Comparison of ENCODE assay signal across 16 cellular contexts in the genomic region with DNA sequence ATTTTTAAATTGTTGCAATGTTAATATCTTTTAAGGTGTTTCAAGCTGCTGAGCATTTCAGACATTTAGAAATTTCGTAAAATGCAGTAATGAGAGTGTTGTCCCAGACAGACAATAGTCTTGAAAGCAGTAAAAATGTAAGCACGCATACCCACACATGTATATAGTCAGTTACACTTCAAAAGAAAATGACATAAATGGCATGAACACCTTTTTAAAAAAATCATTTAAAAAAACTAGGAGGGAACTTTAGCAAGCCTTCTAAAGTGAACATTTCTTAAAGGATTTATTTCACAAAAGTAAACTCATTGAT. TPM values are rescaled to one million over a fixed set of nuclear protein-coding genes. Genes with fewer than 3 reads are reported as not detected.
DNase-seq lines count a peak whose midpoint lies in the region; ATAC-seq and TF ChIP-seq lines count a peak whose summit lies in the region.
"Had no signal": no experiment of that assay in that cellular context is flagged by ENCODE, and none has a peak within 500 bp of the region (broad histone marks: within the 10 kb centered on the region; RNA-seq: fewer than 3 reads in every experiment).

No MANE protein-coding gene starts in this region.

- H3K79me1 ChIP-seq in IMR-90 (ENCODE audit: low read depth in 1 of 2, low read length in 2 of 2) = peaks cover 29 to 55% of the 10 kb centered on the region in 2 experiments

- H2AFZ ChIP-seq in IMR-90 (replicated peaks; ENCODE audit: low read length, poor library complexity) = no peak overlapping the region

- no peaks in the 10 kb centered on the region for H3K36me3 ChIP-seq in IMR-90 (ENCODE audit: control insufficient read depth, insufficient read depth, low read length)
- no peaks in the 10 kb centered on the region for H3K36me3 ChIP-seq in gastrocnemius medialis
- H3K36me3 ChIP-seq in uterus = no peaks in the 10 kb centered on the region
- no peaks in the 10 kb centered on the region for H3K36me3 ChIP-seq in right lobe of liver
- H3K36me3 ChIP-seq: BLaER1 treated with 17β-estradiol and CSF1 and Interleukin-3, amounts not matched to agents 10 nM and 100 nM had no signal

- CTCF ChIA-PET in IMR-90 (lab: Yijun Ruan, JAX) = interaction anchor here (0.6 to 1.5 kb wide), 2 partner anchors 38 to 186 kb away, joined by 3 read pairs; no protein-coding TSS in a partner anchor

- no peak for DNase-seq in IMR-90
- DNase-seq in gastrocnemius medialis = no peak
- DNase-seq in uterus = no peak
- DNase-seq in KBM-7 = no peak
- DNase-seq in right lobe of liver = no peak
- DNase-seq: 8988T; AML-193; CD4-positive, alpha-beta T cell; CD8-positive, alpha-beta T cell; COR-L47; DMS 273 treated with DMSO at 0.1 percent for 48 hours; DMS79 treated with DMSO at 0.1 percent for 48 hours; GF-D8 had no signal

- no peak overlapping the region for H2BK5ac ChIP-seq in IMR-90 (ENCODE audit: low read depth, low read length, poor library complexity, severe bottlenecking)

- H2BK20ac ChIP-seq in IMR-90 (ENCODE audit: low read depth, low read length) = no peak overlapping the region

- H2BK120ac ChIP-seq in IMR-90 (ENCODE audit: low read depth, low read length) = no peak overlapping the region

- no peaks in the 10 kb centered on the region; the same call in 1 of the 2 replicates for H3K9me1 ChIP-seq in IMR-90 (ENCODE audit: insufficient read depth, low read length)

- H2AK9ac ChIP-seq in IMR-90 (replicated peaks; ENCODE audit: low read depth, low read length, poor library complexity) = no peak overlapping the region

- no peak overlapping the region for H2AK5ac ChIP-seq in IMR-90 (ENCODE audit: low read depth, low read length)

- TF ChIP-seq CTCF in IMR-90 (conservative IDR thresholded peaks at IDR 0.05; ENCODE audit: low read depth, low read length) (no peak), gastrocnemius medialis (IDR thresholded peaks at IDR 0.05 in 4 of 5, conservative IDR thresholded peaks at IDR 0.05 in 1 of 5) (no peak), uterus (IDR thresholded peaks at IDR 0.05) (no peak), right lobe of liver (IDR thresholded peaks at IDR 0.05) (no peak)

- peak overlapping the region; percentile 27; the same call in 1 of the 3 replicates for H2BK15ac ChIP-seq in IMR-90 (ENCODE audit: low read depth, low read length)

- no TSS peak for BruUV-seq in IMR-90 (replicated peaks; lab: Mats Ljungman, UMichigan)

- in situ Hi-C loops in IMR-90 (cut with MboI; ENCODE audit: low sequenced_read_pairs) = no loop called here
- in situ Hi-C loops in gastrocnemius medialis (cut with MboI; ENCODE audit: low sequenced_read_pairs in 4 of 4) = no loop called here
- in situ Hi-C loops in KBM-7 (cut with MboI; ENCODE audit: low pct_unique_long_range_greater_than_20kb, low sequenced_read_pairs) = no loop called here

- WGBS in IMR-90 (ENCODE audit: extremely low coverage in 2 of 2, insufficient read length in 1 of 2), 2 experiments = no CpG with 5 or more reads among the region's 2 CpGs
- 80% methylated on average over 2 of the region's 2 CpGs for WGBS in right lobe of liver (ENCODE audit: insufficient coverage, low coverage, low lambda C conversion rate, missing lambda C conversion rate)

- dilution Hi-C loops in IMR-90 (cut with HindIII; ENCODE audit: low sequenced_read_pairs, unreplicated experiment) = no loop called here

- H3K4me3 ChIP-seq in IMR-90 (ENCODE audit: insufficient read depth, low read depth, low read length) = no peak overlapping the region
- H3K4me3 ChIP-seq in gastrocnemius medialis = no peak overlapping the region
- no peak overlapping the region for H3K4me3 ChIP-seq in uterus
- no peak overlapping the region for H3K4me3 ChIP-seq in right lobe of liver
- H3K4me3 ChIP-seq: BLaER1 treated with 17β-estradiol and CSF1 and Interleukin-3, amounts not matched to agents 10 nM and 100 nM had no signal

- no peak overlapping the region for H3K23ac ChIP-seq in IMR-90 (ENCODE audit: low read depth, low read length)

- no peak overlapping the region for H3K56ac ChIP-seq in IMR-90 (ENCODE audit: extremely low read depth, insufficient read depth, low read length)

- H3K4me2 ChIP-seq in IMR-90 (ENCODE audit: low read depth, low read length) = no peak overlapping the region
- H3K4me2 ChIP-seq: BLaER1 treated with 17β-estradiol and CSF1 and Interleukin-3, amounts not matched to agents 10 nM and 100 nM had no signal

- POLR2A ChIA-PET in IMR-90 (lab: Charles Lee; ENCODE audit: unreplicated experiment) = interaction anchor here (0.5 kb wide), 1 partner anchor 89 kb away, joined by 5 read pairs; the partner anchor contains the start of gene ING3

- H3K27me3 ChIP-seq in IMR-90 (ENCODE audit: control insufficient read depth, insufficient read depth, low read length) = no peaks in the 10 kb centered on the region
- H3K27me3 ChIP-seq in gastrocnemius medialis = no peaks in the 10 kb centered on the region
- H3K27me3 ChIP-seq in uterus = no peaks in the 10 kb centered on the region
- no peaks in the 10 kb centered on the region for H3K27me3 ChIP-seq in right lobe of liver
- H3K27me3 ChIP-seq: BLaER1 treated with 17β-estradiol and CSF1 and Interleukin-3, amounts not matched to agents 10 nM and 100 nM had no signal

- no peak overlapping the region for H4K8ac ChIP-seq in IMR-90 (ENCODE audit: low read depth in 2 of 2, low read length in 2 of 2)

- no peak overlapping the region for H3K18ac ChIP-seq in IMR-90 (ENCODE audit: low read depth, low read length)

- H4K91ac ChIP-seq in IMR-90 (ENCODE audit: insufficient read depth, low read depth, low read length) = no peak overlapping the region

- no peak overlapping the region for H3K14ac ChIP-seq in IMR-90 (replicated peaks; ENCODE audit: low read depth, low read length)

- TF ChIP-seq POLR2A in IMR-90 (IDR thresholded peaks at IDR 0.05; ENCODE audit: low read depth, low read length) = no peak
- TF ChIP-seq POLR2A in gastrocnemius medialis (IDR thresholded peaks at IDR 0.05) = no peak
- TF ChIP-seq POLR2A in uterus (IDR thresholded peaks at IDR 0.05) = no peak
- TF ChIP-seq POLR2A in right lobe of liver (IDR thresholded peaks at IDR 0.05) = no peak

- intact Hi-C loops in IMR-90 (cut with micrococcal nuclease) (no loop called here), gastrocnemius medialis (cut with DNase I; ENCODE audit: low total_unique reads) (no loop called here), uterus (cut with DNase I; ENCODE audit: low total_unique reads) (no loop called here), right lobe of liver (cut with DNase I) (no loop called here)

- H3K9me3 ChIP-seq in IMR-90 (ENCODE audit: control insufficient read depth, insufficient read depth, low read length) (no peaks in the 10 kb centered on the region), gastrocnemius medialis (no peaks in the 10 kb centered on the region), uterus (no peaks in the 10 kb centered on the region), right lobe of liver (no peaks in the 10 kb centered on the region)
- H3K9me3 ChIP-seq: BLaER1 treated with 17β-estradiol and CSF1 and Interleukin-3, amounts not matched to agents 10 nM and 100 nM had no signal

- H3K27ac ChIP-seq in IMR-90 (ENCODE audit: insufficient read depth, low read length) (no peak overlapping the region), gastrocnemius medialis (peak overlapping the region in 3 of 4 donors; percentile 82 to 86 (median 86)), uterus (peak overlapping the region; percentile 37 to 39), right lobe of liver (no peak overlapping the region)
- H3K27ac ChIP-seq: BLaER1 treated with 17β-estradiol and CSF1 and Interleukin-3, amounts not matched to agents 10 nM and 100 nM; C4-2B had no signal

- no peaks in the 10 kb centered on the region for H4K20me1 ChIP-seq in IMR-90 (ENCODE audit: insufficient read depth, low read length)
- H4K20me1 ChIP-seq: BLaER1 treated with 17β-estradiol and CSF1 and Interleukin-3, amounts not matched to agents 10 nM and 100 nM had no signal

- no peak overlapping the region for H3K4ac ChIP-seq in IMR-90 (ENCODE audit: low read depth, low read length)

- H3K4me1 ChIP-seq in IMR-90 (ENCODE audit: control insufficient read depth, insufficient read depth, low read length) (no peaks in the 10 kb centered on the region), gastrocnemius medialis (peaks cover 47 to 62% of the 10 kb centered on the region in 2 donors), uterus (peaks cover 0 to 3% of the 10 kb centered on the region in 2 donors), right lobe of liver (peaks cover 0 to 8% (median under 1%) of the 10 kb centered on the region in 4 donors)

- ATAC-seq in IMR-90 (ENCODE audit: low read depth) = no peak
- no peak for ATAC-seq in gastrocnemius medialis
- no peak for ATAC-seq in right lobe of liver
- no peak for ATAC-seq in GM18867 (IDR thresholded peaks at IDR 0.05; ENCODE audit: unreplicated experiment)
- ATAC-seq: CD8-positive, alpha-beta T cell had no signal

- H4K5ac ChIP-seq in IMR-90 (ENCODE audit: low read depth, low read length) = no peak overlapping the region

- no peak for TF ChIP-seq RAD21 in IMR-90 (IDR thresholded peaks at IDR 0.05; ENCODE audit: low read length)

- H3K9ac ChIP-seq in IMR-90 (ENCODE audit: low read depth, low read length) = no peak overlapping the region
- H3K9ac ChIP-seq: BLaER1 treated with 17β-estradiol and CSF1 and Interleukin-3, amounts not matched to agents 10 nM and 100 nM had no signal

TF ChIP-seq in IMR-90, 13 proteins besides CTCF, POLR2A, EP300 and RAD21 (continues in another document):
- TF ChIP-seq CHD1 (IDR thresholded peaks at IDR 0.05; ENCODE audit: low read depth, low read length) (no peak), BHLHE40 (IDR thresholded peaks at IDR 0.05; ENCODE audit: low read depth, low read length) (no peak)
- TF ChIP-seq, protein P1, sequence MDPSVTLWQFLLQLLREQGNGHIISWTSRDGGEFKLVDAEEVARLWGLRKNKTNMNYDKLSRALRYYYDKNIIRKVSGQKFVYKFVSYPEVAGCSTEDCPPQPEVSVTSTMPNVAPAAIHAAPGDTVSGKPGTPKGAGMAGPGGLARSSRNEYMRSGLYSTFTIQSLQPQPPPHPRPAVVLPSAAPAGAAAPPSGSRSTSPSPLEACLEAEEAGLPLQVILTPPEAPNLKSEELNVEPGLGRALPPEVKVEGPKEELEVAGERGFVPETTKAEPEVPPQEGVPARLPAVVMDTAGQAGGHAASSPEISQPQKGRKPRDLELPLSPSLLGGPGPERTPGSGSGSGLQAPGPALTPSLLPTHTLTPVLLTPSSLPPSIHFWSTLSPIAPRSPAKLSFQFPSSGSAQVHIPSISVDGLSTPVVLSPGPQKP (IDR thresholded peaks at IDR 0.05; ENCODE audit: borderline replicate concordance, low read depth, low read length) = no peak

RNA-seq across cellular contexts. Expression of gene CPED1, which starts 51.0 kb away (rescaled TPM):
- total RNA-seq in IMR-90 (2012; rRNA removed) (96.8 and 102 TPM in 2 replicates), gastrocnemius medialis (10 to 100 TPM in 3 of 4 donors, 1 to 10 TPM in 1; 4.8 to 35.5 (median 34.1) TPM), uterus (100 to 1,000 TPM in 1 of 4 donors, 10 to 100 TPM in 3; 47.4 to 194 (median 59.2) TPM), right lobe of liver (10 to 100 TPM; 24.3 to 45.8 (median 34.9) TPM)
- polyA plus RNA-seq in IMR-90 (2012; rRNA removed) = 28.7 and 31.2 TPM in 2 replicates
- polyA plus RNA-seq in IMR-90 (2012; cell fraction: cytosol; rRNA removed) = 11.9 and 18.5 TPM in 2 replicates
- 9.1 and 28.6 TPM in 2 replicates for polyA plus RNA-seq in IMR-90 (2012; cell fraction: nucleus; rRNA removed; ENCODE audit: low replicate concordance)
- total RNA-seq: CD8-positive, alpha-beta T cell had no signal

Comparison
In these comparisons a context has a peak if more than half of its experiments do, and no peak if none do; other contexts are left out.
1. H3K27ac ChIP-seq: peak in gastrocnemius medialis (3 of 4) and uterus (2 of 2); none in IMR-90 (single experiment) and right lobe of liver (0 of 3).